Comparison of ENCODE assay signal across 19 cellular contexts in genomic region chr13:34617684-34618083, GRCh38.
DNase-seq lines count a peak whose midpoint lies in the region; ATAC-seq and TF ChIP-seq lines count a peak whose summit lies in the region.
"Had no signal": no experiment of that assay in that cellular context is flagged by ENCODE, and none has a peak within 500 bp of the region (broad histone marks: within the 10 kb centered on the region; RNA-seq: fewer than 3 reads in every experiment).

No MANE protein-coding gene starts in this region.

- ATAC-seq in PC-3 (no peak), HG03432 (IDR thresholded peaks at IDR 0.05; ENCODE audit: unreplicated experiment) (no peak)
- ATAC-seq: Panc1 had no signal

- H2BK15ac ChIP-seq in mesendoderm (replicated peaks; ENCODE audit: low read depth): no peak overlapping the region

- intact Hi-C loops in PC-3 (cut with micrococcal nuclease) (no loop called here), esophagus muscularis mucosa (cut with DNase I) (no loop called here)

- CTCF ChIA-PET in PC-3 (lab: Charles Lee): no interaction called here

- H4K20me1 ChIP-seq in PC-3 (ENCODE audit: low read length): no peaks in the 10 kb centered on the region

- no peak overlapping the region for H2BK5ac ChIP-seq in mesendoderm (ENCODE audit: low read length)

- H4K5ac ChIP-seq in mesendoderm (ENCODE audit: low read length): no peak overlapping the region

- no peak overlapping the region for H3K23ac ChIP-seq in mesendoderm (ENCODE audit: low read length)

- no CpG with 5 or more reads among the region's 5 CpGs for whole genome bisulfite sequencing in mesendoderm (ENCODE audit: extremely low coverage, insufficient coverage, low lambda C conversion rate)
- WGBS in esophagus muscularis mucosa: 61% methylated on average over 5 of the region's 5 CpGs

- no peak overlapping the region for H2AFZ ChIP-seq in PC-3 (ENCODE audit: low read length)

- H4K8ac ChIP-seq in mesendoderm (ENCODE audit: low read depth, low read length): no peak overlapping the region

- H3K36me3 ChIP-seq in PC-3 (ENCODE audit: low read depth, low read length) (no peaks in the 10 kb centered on the region), mesendoderm (ENCODE audit: control insufficient read depth, insufficient read depth, low read length) (no peaks in the 10 kb centered on the region), esophagus muscularis mucosa (no peaks in the 10 kb centered on the region)

- TF ChIP-seq CTCF in PC-3 (conservative IDR thresholded peaks at IDR 0.05; ENCODE audit: low read depth, low read length): no peak
- TF ChIP-seq CTCF in esophagus muscularis mucosa (IDR thresholded peaks at IDR 0.05): no peak

- DNase-seq in PC-3: peak; percentile 8
- peak; percentile 29 for DNase-seq in astrocyte of the hippocampus (ENCODE audit: low read depth, low spot score)
- peak; percentile 25 for DNase-seq in mesendoderm
- no peak for DNase-seq in esophagus muscularis mucosa (ENCODE audit: extremely low spot score)
- no peak for DNase-seq in stimulated activated CD4-positive, alpha-beta T cell treated with anti-CD3 and anti-CD28 coated beads, Interleukin-2, amount 100 ng/mL, for 48 hours
- DNase-seq in NCI-H748 (lab: John Stamatoyannopoulos, UW; ENCODE audit: unreplicated experiment): no peak
- DNase-seq: ACHN; Calu3; CD8-positive, alpha-beta memory T cell; DMS153; GOT3; NCI-H1694; NCI-H2081 treated with DMSO at 0.1 percent for 48 hours; NCI-H748 treated with DMSO at 0.1 percent for 48 hours; NK-92 treated with Interleukin-12 subunit alpha and Interleukin-12 subunit beta, amount 100 ng/mL, for 24 hours; SIG-M5 had no signal

- no peaks in the 10 kb centered on the region for H3F3A ChIP-seq in PC-3 (ENCODE audit: low read length, unreplicated experiment)

- H3K9me2 ChIP-seq in PC-3 (replicated peaks; ENCODE audit: low read length): no peaks in the 10 kb centered on the region

- no peak overlapping the region for H3K4ac ChIP-seq in mesendoderm (ENCODE audit: low read depth, low read length)

- H3K79me2 ChIP-seq in PC-3 (ENCODE audit: low read length) (no peaks in the 10 kb centered on the region), mesendoderm (ENCODE audit: control insufficient read depth, insufficient read depth, low read length) (no peaks in the 10 kb centered on the region)

- H3K27ac ChIP-seq in PC-3 (ENCODE audit: low read length): no peak overlapping the region
- no peak overlapping the region for H3K27ac ChIP-seq in mesendoderm (ENCODE audit: low read depth, low read length)
- no peak overlapping the region for H3K27ac ChIP-seq in esophagus muscularis mucosa (replicated peaks in 1 of 4)
- H3K27ac ChIP-seq: C4-2B had no signal

- H3K9me3 ChIP-seq in PC-3 (ENCODE audit: low read length) (no peaks in the 10 kb centered on the region), esophagus muscularis mucosa (no peaks in the 10 kb centered on the region)

- no peak for TF ChIP-seq EP300 in esophagus muscularis mucosa (IDR thresholded peaks at IDR 0.05)

- no TSS peak for BruUV-seq in PC-3 (replicated peaks; lab: Mats Ljungman, UMichigan)

- H3K4me3 ChIP-seq in PC-3 (ENCODE audit: low read length) (no peak overlapping the region), mesendoderm (ENCODE audit: low read length) (no peak overlapping the region), esophagus muscularis mucosa (no peak overlapping the region)

- no peak overlapping the region for H2AK5ac ChIP-seq in mesendoderm (ENCODE audit: low read length)

- no peaks in the 10 kb centered on the region for H3K79me1 ChIP-seq in mesendoderm (ENCODE audit: low read length)

- H2BK120ac ChIP-seq in mesendoderm (ENCODE audit: low read depth, low read length): no peak overlapping the region

- POLR2A ChIA-PET in PC-3 (lab: Charles Lee; ENCODE audit: unreplicated experiment): no interaction called here

- H3K4me2 ChIP-seq in PC-3 (ENCODE audit: low read length) (no peak overlapping the region), mesendoderm (ENCODE audit: low read length) (no peak overlapping the region)

- no peak overlapping the region for H3K56ac ChIP-seq in mesendoderm (ENCODE audit: low read length)

- TF ChIP-seq POLR2A in esophagus muscularis mucosa (IDR thresholded peaks at IDR 0.05; ENCODE audit: low read depth): no peak

- no peak overlapping the region for H3K9ac ChIP-seq in PC-3 (ENCODE audit: low read length)
- no peak overlapping the region for H3K9ac ChIP-seq in mesendoderm (ENCODE audit: low read length)

- H3K4me1 ChIP-seq in PC-3 (ENCODE audit: insufficient read depth, low read length) (no peaks in the 10 kb centered on the region), mesendoderm (ENCODE audit: control insufficient read depth, low read depth, low read length) (peaks cover 1% of the 10 kb centered on the region), esophagus muscularis mucosa (peaks cover 0 to 10% (median 8%) of the 10 kb centered on the region in 4 donors)

- H3K27me3 ChIP-seq in PC-3 (ENCODE audit: low read length) (no peaks in the 10 kb centered on the region), mesendoderm (ENCODE audit: insufficient read depth, low read length, poor library complexity) (no peaks in the 10 kb centered on the region), esophagus muscularis mucosa (no peaks in the 10 kb centered on the region)

- H3K18ac ChIP-seq in mesendoderm (ENCODE audit: low read length): no peak overlapping the region

Comparison
In these comparisons a context has a peak if more than half of its experiments do, and no peak if none do; other contexts are left out.
1. DNase-seq: peak in PC-3 (single experiment), astrocyte of the hippocampus (single experiment) and mesendoderm (single experiment); none in esophagus muscularis mucosa (single experiment), stimulated activated CD4-positive, alpha-beta T cell treated with anti-CD3 and anti-CD28 coated beads, Interleukin-2, amount 100 ng/mL, for 48 hours (0 of 2) and NCI-H748 (single experiment).